In genomic region chr2:144324446-144325045, GRCh38 we compare ENCODE assay signal across 10 cellular contexts.
DNase-seq lines count a peak whose midpoint lies in the region; ATAC-seq and TF ChIP-seq lines count a peak whose summit lies in the region.
"Had no signal": no experiment of that assay in that cellular context is flagged by ENCODE, and none has a peak within 500 bp of the region (broad histone marks: within the 10 kb centered on the region; RNA-seq: fewer than 3 reads in every experiment).

No MANE protein-coding gene starts in this region.

- H3K9me3 ChIP-seq in left ventricle myocardium inferior (replicated peaks): peaks cover 9% of the 10 kb centered on the region
- H3K9me3 ChIP-seq in right cardiac atrium (ENCODE audit: control insufficient read depth, low read length): no peaks in the 10 kb centered on the region

- DNase-seq in left ventricle myocardium inferior: no peak
- no peak for DNase-seq in right cardiac atrium
- no peak for DNase-seq in activated T-cell treated with anti-CD3 and anti-CD28 coated beads, Interleukin-2, amount 50 U/mL, for 4 hours
- no peak for DNase-seq in stimulated activated naive B cell treated with anti-CD40 and anti-IgM and Interleukin-4, amounts not matched to agents 10 μg/mL and 1 μg/mL and 100 μg/mL, for 72 hours
- DNase-seq in hepatic stellate cell (ENCODE audit: low spot score): no peak
- no peak for DNase-seq in endothelial cell (ENCODE audit: low spot score)
- DNase-seq: substantia nigra had no signal

- peak overlapping the region; percentile 84 for H3K27ac Mint-ChIP-seq in stimulated activated naive B cell treated with anti-CD40 and anti-IgM and Interleukin-4, amounts not matched to agents 10 μg/mL and 1 μg/mL and 100 μg/mL, for 72 hours
- no peak overlapping the region for H3K27ac Mint-ChIP-seq in endothelial cell (ENCODE audit: unreplicated experiment)

- H3K36me3 ChIP-seq in left ventricle myocardium inferior: no peaks in the 10 kb centered on the region

- H3K4me3 ChIP-seq in left ventricle myocardium inferior (no peak overlapping the region), right cardiac atrium (ENCODE audit: low read length) (no peak overlapping the region)

- intact Hi-C loops in left ventricle myocardium inferior (cut with micrococcal nuclease) (loop anchor here (10.0 kb wide), 1 partner anchor 190 kb away; no protein-coding TSS in a partner anchor), right cardiac atrium (cut with DNase I) (no loop called here)

- no peaks in the 10 kb centered on the region for H3K27me3 Mint-ChIP-seq in activated T-cell treated with anti-CD3 and anti-CD28 coated beads, Interleukin-2, amount 50 U/mL, for 4 hours (ENCODE audit: low read depth)
- H3K27me3 Mint-ChIP-seq in stimulated activated naive B cell treated with anti-CD40 and anti-IgM and Interleukin-4, amounts not matched to agents 10 μg/mL and 1 μg/mL and 100 μg/mL, for 72 hours: no peaks in the 10 kb centered on the region
- no peaks in the 10 kb centered on the region for H3K27me3 Mint-ChIP-seq in endothelial cell (ENCODE audit: unreplicated experiment)

- H3K27me3 ChIP-seq in left ventricle myocardium inferior (ENCODE audit: low read depth) (no peaks in the 10 kb centered on the region), right cardiac atrium (ENCODE audit: control insufficient read depth, insufficient read depth) (no peaks in the 10 kb centered on the region)

- peak overlapping the region; percentile 29 for H3K27ac ChIP-seq in left ventricle myocardium inferior (replicated peaks)
- no peak overlapping the region for H3K27ac ChIP-seq in right cardiac atrium (ENCODE audit: low read length)
- H3K27ac ChIP-seq: C4-2B had no signal

- H3K4me1 ChIP-seq in left ventricle myocardium inferior (peaks cover 16% of the 10 kb centered on the region), right cardiac atrium (ENCODE audit: control insufficient read depth, insufficient read depth, low read length) (peaks cover 4% of the 10 kb centered on the region)

- H3K9me3 Mint-ChIP-seq in activated T-cell treated with anti-CD3 and anti-CD28 coated beads, Interleukin-2, amount 50 U/mL, for 4 hours: no peaks in the 10 kb centered on the region
- H3K9me3 Mint-ChIP-seq in stimulated activated naive B cell treated with anti-CD40 and anti-IgM and Interleukin-4, amounts not matched to agents 10 μg/mL and 1 μg/mL and 100 μg/mL, for 72 hours: no peaks in the 10 kb centered on the region
- H3K9me3 Mint-ChIP-seq in endothelial cell (ENCODE audit: unreplicated experiment): no peaks in the 10 kb centered on the region

- ATAC-seq in right cardiac atrium (no peak), HG02981 (IDR thresholded peaks at IDR 0.05; ENCODE audit: unreplicated experiment) (peak; percentile 35), GM18505 (IDR thresholded peaks at IDR 0.05; ENCODE audit: unreplicated experiment) (no peak)
- ATAC-seq in activated T-cell treated with anti-CD3 and anti-CD28 coated beads, Interleukin-2, amount 50 U/mL, for 4 hours: peak; percentile 39 to 46
- ATAC-seq in stimulated activated naive B cell treated with anti-CD40 and anti-IgM and Interleukin-4, amounts not matched to agents 10 μg/mL and 1 μg/mL and 100 μg/mL, for 72 hours (replicated peaks): peak; percentile 58 to 67

- WGBS in right cardiac atrium: 81% methylated on average over 4 of the region's 4 CpGs

- TF ChIP-seq CTCF in left ventricle myocardium inferior (IDR thresholded peaks at IDR 0.05; ENCODE audit: borderline replicate concordance) (no peak), endothelial cell (IDR thresholded peaks at IDR 0.05; ENCODE audit: unreplicated experiment) (no peak)

- H3K36me3 Mint-ChIP-seq in activated T-cell treated with anti-CD3 and anti-CD28 coated beads, Interleukin-2, amount 50 U/mL, for 4 hours (ENCODE audit: insufficient read depth): peaks cover 6% of the 10 kb centered on the region
- peaks cover 6 to 23% of the 10 kb centered on the region in 2 donors for H3K36me3 Mint-ChIP-seq in stimulated activated naive B cell treated with anti-CD40 and anti-IgM and Interleukin-4, amounts not matched to agents 10 μg/mL and 1 μg/mL and 100 μg/mL, for 72 hours
- no peaks in the 10 kb centered on the region for H3K36me3 Mint-ChIP-seq in endothelial cell (ENCODE audit: low read depth, unreplicated experiment)

- peak overlapping the region; percentile 49 for H3K4me3 Mint-ChIP-seq in activated T-cell treated with anti-CD3 and anti-CD28 coated beads, Interleukin-2, amount 50 U/mL, for 4 hours
- peak overlapping the region in 1 of 2 donors; percentile 28 for H3K4me3 Mint-ChIP-seq in stimulated activated naive B cell treated with anti-CD40 and anti-IgM and Interleukin-4, amounts not matched to agents 10 μg/mL and 1 μg/mL and 100 μg/mL, for 72 hours
- no peak overlapping the region for H3K4me3 Mint-ChIP-seq in endothelial cell (ENCODE audit: unreplicated experiment)

- TF ChIP-seq POLR2A in GM18505 (IDR thresholded peaks at IDR 0.05; ENCODE audit: borderline replicate concordance, extremely low read depth, insufficient read depth, insufficient read length): no peak

- H3K4me1 Mint-ChIP-seq in activated T-cell treated with anti-CD3 and anti-CD28 coated beads, Interleukin-2, amount 50 U/mL, for 4 hours (ENCODE audit: low read depth): peaks cover 61% of the 10 kb centered on the region
- H3K4me1 Mint-ChIP-seq in stimulated activated naive B cell treated with anti-CD40 and anti-IgM and Interleukin-4, amounts not matched to agents 10 μg/mL and 1 μg/mL and 100 μg/mL, for 72 hours: peaks cover 30 to 44% of the 10 kb centered on the region in 2 donors
- peaks cover 4% of the 10 kb centered on the region for H3K4me1 Mint-ChIP-seq in endothelial cell (ENCODE audit: unreplicated experiment)

Comparison
In these comparisons a context has a peak if more than half of its experiments do, and no peak if none do; other contexts are left out.
1. ATAC-seq: peak in HG02981 (single experiment), activated T-cell treated with anti-CD3 and anti-CD28 coated beads, Interleukin-2, amount 50 U/mL, for 4 hours (2 of 2) and stimulated activated naive B cell treated with anti-CD40 and anti-IgM and Interleukin-4, amounts not matched to agents 10 μg/mL and 1 μg/mL and 100 μg/mL, for 72 hours (2 of 2); none in right cardiac atrium (0 of 2) and GM18505 (single experiment).